Comparison of ENCODE assay signal across 13 cellular contexts in the genomic region with DNA sequence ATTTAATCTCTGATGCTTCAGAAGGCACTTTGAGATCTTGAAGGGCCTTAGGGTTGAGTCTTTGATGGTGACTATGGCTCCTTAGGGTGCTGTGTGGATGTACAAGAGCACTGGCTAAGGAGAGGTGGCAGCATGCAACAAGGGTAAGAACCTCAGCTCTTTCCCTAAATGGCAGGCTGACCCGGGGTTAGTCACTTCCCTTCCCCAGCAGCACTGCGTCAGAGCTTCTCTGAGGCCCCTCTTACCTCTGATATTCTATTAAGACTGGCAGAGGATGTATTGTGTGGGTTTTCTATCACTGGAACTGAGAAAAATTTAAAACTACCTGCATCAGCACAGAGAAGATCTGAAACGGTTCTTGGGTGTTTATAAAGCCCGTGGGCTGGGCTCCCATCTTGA. TPM values are rescaled to one million over a fixed set of nuclear protein-coding genes. Genes with fewer than 3 reads are reported as not detected.
DNase-seq lines count a peak whose midpoint lies in the region; ATAC-seq, FAIRE-seq and TF ChIP-seq lines count a peak whose summit lies in the region.
"Had no signal": no experiment of that assay in that cellular context is flagged by ENCODE, and none has a peak within 500 bp of the region (broad histone marks: within the 10 kb centered on the region; RNA-seq: fewer than 3 reads in every experiment).

No MANE protein-coding gene starts in this region.

- H3K36me3 ChIP-seq in K562 (ENCODE audit: control insufficient read depth, insufficient read depth, low read length) (peaks cover 7% of the 10 kb centered on the region; the same call in 2 of the 3 replicates), mesodermal cell (ENCODE audit: control insufficient read depth, insufficient read depth, low read length) (no peaks in the 10 kb centered on the region)
- H3K36me3 ChIP-seq: BLaER1 had no signal

- H3K9me3 ChIP-seq in K562 (replicated peaks; ENCODE audit: control insufficient read depth, insufficient read depth, low read depth, low read length): no peaks in the 10 kb centered on the region
- H3K9me3 ChIP-seq in mesodermal cell (ENCODE audit: control insufficient read depth, low read length): no peaks in the 10 kb centered on the region
- H3K9me3 ChIP-seq: BLaER1 had no signal

- peak overlapping the region; percentile 27 to 55; a peak in 3 of 4 replicates for H3K9ac ChIP-seq in K562 (ENCODE audit: insufficient read depth in 1 of 2, low read depth in 2 of 2, low read length in 2 of 2)
- H3K9ac ChIP-seq: BLaER1 had no signal

- H3K9me1 ChIP-seq in K562 (ENCODE audit: control insufficient read depth, insufficient read depth, low read length): peaks cover 8% of the 10 kb centered on the region

- no peaks in the 10 kb centered on the region for H4K20me1 ChIP-seq in K562 (replicated peaks; ENCODE audit: control insufficient read depth, insufficient read depth, low read length)
- H4K20me1 ChIP-seq: BLaER1 had no signal

- TF ChIP-seq CTCF in K562 (IDR thresholded peaks at IDR 0.05 in 2 of 3, conservative IDR thresholded peaks at IDR 0.05 in 1 of 3; ENCODE audit: insufficient read depth in 2 of 3, low read depth in 1 of 3, low read length in 3 of 3) (no peak), coronary artery (IDR thresholded peaks at IDR 0.05) (no peak)

- no peak for TF ChIP-seq EP300 in K562 (IDR thresholded peaks at IDR 0.05; ENCODE audit: low read length)

- intact Hi-C loops in K562 (cut with micrococcal nuclease): loop anchor here (2.0 to 5.0 kb wide), 3 partner anchors 56 to 727 kb away; a partner anchor contains a TSS

- peak; percentile 1; the same call in 2 of the 3 replicates for ATAC-seq in K562
- ATAC-seq in HG02571 (IDR thresholded peaks at IDR 0.05; ENCODE audit: unreplicated experiment): no peak

- FAIRE-seq in K562 (lab: Jason Lieb, UNC): no peak
- FAIRE-seq: H1 had no signal

- no peak for TF ChIP-seq POLR2A in K562 (conservative IDR thresholded peaks at IDR 0.05)

- 0% methylated on average over 4 of the region's 4 CpGs for WGBS in K562 (ENCODE audit: insufficient coverage, low coverage, missing lambda C conversion rate)
- WGBS in mesodermal cell (ENCODE audit: insufficient coverage in 2 of 2), 2 experiments: 87 to 100% methylated on average over 2 of the region's 4 CpGs

- no peak for TF ChIP-seq RAD21 in K562 (CRISPR knock-in tag; conservative IDR thresholded peaks at IDR 0.05 in 1 of 2, IDR thresholded peaks at IDR 0.05 in 1 of 2)

- CTCF ChIA-PET in K562 (lab: Yijun Ruan, JAX; ENCODE audit: low intra/inter-chr PET ratio): interaction anchor here (0.9 kb wide), 1 partner anchor 58 kb away, joined by 3 read pairs; no protein-coding TSS in a partner anchor

- H3K4me2 ChIP-seq in K562 (ENCODE audit: insufficient read depth, low read length): peak overlapping the region; percentile 71
- H3K4me2 ChIP-seq: BLaER1 had no signal

- DNase-seq in CD1c-positive myeloid dendritic cell (ENCODE audit: extremely low spot score) (peak; percentile 46), MV-4-11 (lab: John Stamatoyannopoulos, UW) (peak; percentile 16), K562 (ENCODE audit: extremely low read depth in 1 of 4, low spot score in 3 of 4) (peak in 1 of 4 experiments; percentile 52), COLO829 (ENCODE audit: low spot score) (no peak), DMS 273 (lab: John Stamatoyannopoulos, UW; ENCODE audit: unreplicated experiment) (no peak), coronary artery (ENCODE audit: low spot score) (no peak)
- DNase-seq: cortex of kidney, NCI-H1048 had no signal

- H3K27me3 ChIP-seq in K562 (ENCODE audit: control insufficient read depth in 2 of 2, insufficient read depth in 2 of 2, low read length in 2 of 2): no peaks in the 10 kb centered on the region
- H3K27me3 ChIP-seq: BLaER1 had no signal

- peak overlapping the region; percentile 87 for H3K27ac ChIP-seq in K562 (ENCODE audit: extremely low read depth, low read depth, low read length)
- peak overlapping the region; percentile 33 for H3K27ac ChIP-seq in mesodermal cell (ENCODE audit: low read depth, low read length, severe bottlenecking)
- H3K27ac ChIP-seq in coronary artery: no peak overlapping the region
- H3K27ac ChIP-seq: BLaER1 had no signal

- H2AFZ ChIP-seq in K562 (ENCODE audit: low read depth, low read length): peak overlapping the region; percentile 67

- in situ Hi-C loops in K562 (cut with MboI): no loop called here

- H3K4me3 ChIP-seq in K562 (peak overlapping the region; percentile 1; the same call in 1 of the 2 replicates), mesodermal cell (ENCODE audit: extremely low read depth, insufficient read depth, low read length, poor library complexity, severe bottlenecking) (no peak overlapping the region), coronary artery (no peak overlapping the region)
- H3K4me3 ChIP-seq: BLaER1 had no signal

- POLR2A ChIA-PET in K562 (lab: Yijun Ruan, JAX): interaction anchor here (0.7 to 8.6 kb wide), 7 partner anchors 10 to 348 kb away, joined by 3 to 97 read pairs (median 11); a partner anchor contains a TSS

- H3K79me2 ChIP-seq in K562 (ENCODE audit: control insufficient read depth, insufficient read depth, low read length): peaks cover 12% of the 10 kb centered on the region; the same call in 2 of the 3 replicates

- H3K4me1 ChIP-seq in K562 (replicated peaks in 1 of 2; ENCODE audit: control insufficient read depth in 2 of 2, insufficient read depth in 2 of 2, low read length in 2 of 2): peaks cover 75 to 89% of the 10 kb centered on the region in 2 experiments
- peaks cover 27% of the 10 kb centered on the region for H3K4me1 ChIP-seq in mesodermal cell (ENCODE audit: control insufficient read depth, insufficient read depth, low read length, poor library complexity, severe bottlenecking)
- H3K4me1 ChIP-seq: BLaER1 had no signal

- no TSS peak for BruUV-seq in K562 (replicated peaks; lab: Mats Ljungman, UMichigan)

RNA-seq across cellular contexts. Expression of a gene that starts 11.8 kb away (rescaled TPM):
- 2.8 and 4.0 TPM in 2 replicates for total RNA-seq in K562 (2011; cell fraction: chromatin; rRNA removed; ENCODE audit: low replicate concordance)
- 2.5 and 3.0 TPM in 2 replicates for total RNA-seq in K562 (2011; cell fraction: nucleolus; rRNA removed)
- total RNA-seq in K562 (2011; cell fraction: nucleoplasm; rRNA removed): 3.1 and 3.4 TPM in 2 replicates
- total RNA-seq in K562 (2014; rRNA removed) (1.8 TPM in 2 replicates), K562 (2014; rRNA removed; fragmentation: Illumina TruSeq; extraction: Trizol) (0.80 and 0.95 TPM in 2 replicates), K562 (2015; rRNA removed; fragmentation: Illumina TruSeq; extraction: Trizol) (0.80 and 0.87 TPM in 2 replicates), K562 (2021) (2.6 and 2.7 TPM in 2 replicates)
- polyA plus RNA-seq in K562 (2011; rRNA removed) (1.2 and 2.6 TPM in 2 replicates), K562 (2014; fragmentation: Illumina TruSeq; extraction: Trizol) (3.0 and 3.1 TPM in 2 replicates), K562 (2014; fragmentation: Nextera tagmentation; extraction: Ambion mirVana) (under 1 TPM; 0.62 to 0.69 TPM), K562 (2014; rRNA removed) (0.62 and 0.95 TPM in 2 replicates)
- 0.81 and 1.4 TPM in 2 replicates for polyA plus RNA-seq in K562 (2011; cell fraction: cytosol; rRNA removed)
- polyA plus RNA-seq in K562 (2011; cell fraction: nucleus; rRNA removed): 2.3 and 5.0 TPM in 2 replicates
- polyA plus RNA-seq in K562 (2012): 2.2 and 2.8 TPM in 2 replicates
- polyA minus RNA-seq in K562 (2011; rRNA and poly(A)+ RNA removed): 2.6 TPM in 2 replicates
- polyA minus RNA-seq in K562 (2011; cell fraction: cytosol; rRNA and poly(A)+ RNA removed): 2.4 and 2.5 TPM in 2 replicates
- polyA minus RNA-seq in K562 (2011; cell fraction: nucleus; rRNA and poly(A)+ RNA removed): 4.4 and 5.2 TPM in 2 replicates
- polyA plus RNA-seq in mesodermal cell (2013, experiment 1 of 2): 0.26 TPM
- 0.35 TPM for polyA plus RNA-seq in mesodermal cell (2013, experiment 2 of 2)
- total RNA-seq: OCI-LY7 had no signal

RNA-seq across cellular contexts. Expression of a gene that starts 30.3 kb away (rescaled TPM):
- total RNA-seq in K562 (2011; cell fraction: chromatin; rRNA removed; ENCODE audit: low replicate concordance): 25.7 and 74.5 TPM in 2 replicates
- 20.0 and 23.4 TPM in 2 replicates for total RNA-seq in K562 (2011; cell fraction: nucleolus; rRNA removed)
- total RNA-seq in K562 (2011; cell fraction: nucleoplasm; rRNA removed): 50.4 and 82.5 TPM in 2 replicates
- total RNA-seq in K562 (2014; rRNA removed): 47.5 and 49.8 TPM in 2 replicates
- total RNA-seq in K562 (2014; rRNA removed; fragmentation: Illumina TruSeq; extraction: Trizol): 78.1 and 91.0 TPM in 2 replicates
- total RNA-seq in K562 (2015; rRNA removed; fragmentation: Illumina TruSeq; extraction: Trizol): 51.8 and 56.0 TPM in 2 replicates
- total RNA-seq in K562 (2021): 61.6 and 61.7 TPM in 2 replicates
- polyA plus RNA-seq in K562 (2011; rRNA removed): 38.8 and 46.9 TPM in 2 replicates
- 9.4 and 20.3 TPM in 2 replicates for polyA plus RNA-seq in K562 (2011; cell fraction: cytosol; rRNA removed)
- polyA plus RNA-seq in K562 (2011; cell fraction: nucleus; rRNA removed): 23.5 and 35.3 TPM in 2 replicates
- polyA plus RNA-seq in K562 (2012): 19.8 and 21.4 TPM in 2 replicates
- polyA plus RNA-seq in K562 (2014; fragmentation: Illumina TruSeq; extraction: Trizol): 43.9 and 46.5 TPM in 2 replicates
- polyA plus RNA-seq in K562 (2014; fragmentation: Nextera tagmentation; extraction: Ambion mirVana): 10 to 100 TPM; 18.2 to 24.0 TPM
- 27.9 and 28.7 TPM in 2 replicates for polyA plus RNA-seq in K562 (2014; rRNA removed)
- 61.7 and 76.1 TPM in 2 replicates for polyA minus RNA-seq in K562 (2011; rRNA and poly(A)+ RNA removed)
- polyA minus RNA-seq in K562 (2011; cell fraction: cytosol; rRNA and poly(A)+ RNA removed): 33.8 and 43.8 TPM in 2 replicates
- polyA minus RNA-seq in K562 (2011; cell fraction: nucleus; rRNA and poly(A)+ RNA removed): 50.4 and 102 TPM in 2 replicates
- polyA plus RNA-seq in mesodermal cell (2013, experiment 1 of 2): 11.7 TPM
- 9.9 TPM for polyA plus RNA-seq in mesodermal cell (2013, experiment 2 of 2)

RNA-seq across cellular contexts. Expression of a gene that starts 32.4 kb away (rescaled TPM):
- 29.4 and 45.8 TPM in 2 replicates for total RNA-seq in K562 (2011; cell fraction: chromatin; rRNA removed; ENCODE audit: low replicate concordance)
- 18.0 and 21.1 TPM in 2 replicates for total RNA-seq in K562 (2011; cell fraction: nucleolus; rRNA removed)
- 29.2 and 44.5 TPM in 2 replicates for total RNA-seq in K562 (2011; cell fraction: nucleoplasm; rRNA removed)
- total RNA-seq in K562 (2014; rRNA removed) (10.5 and 12.3 TPM in 2 replicates), K562 (2014; rRNA removed; fragmentation: Illumina TruSeq; extraction: Trizol) (21.9 and 26.2 TPM in 2 replicates), K562 (2015; rRNA removed; fragmentation: Illumina TruSeq; extraction: Trizol) (17.3 and 17.8 TPM in 2 replicates), K562 (2021) (20.4 and 22.9 TPM in 2 replicates)
- polyA plus RNA-seq in K562 (2011; rRNA removed) (24.1 and 26.0 TPM in 2 replicates), K562 (2014; fragmentation: Illumina TruSeq; extraction: Trizol) (13.5 and 16.4 TPM in 2 replicates), K562 (2014; fragmentation: Nextera tagmentation; extraction: Ambion mirVana) (1 to 10 TPM; 6.9 to 7.6 TPM), K562 (2014; rRNA removed) (11.7 and 11.9 TPM in 2 replicates)
- polyA plus RNA-seq in K562 (2011; cell fraction: cytosol; rRNA removed): 7.4 and 16.5 TPM in 2 replicates
- 45.3 and 52.2 TPM in 2 replicates for polyA plus RNA-seq in K562 (2011; cell fraction: nucleus; rRNA removed)
- 11.2 and 14.1 TPM in 2 replicates for polyA plus RNA-seq in K562 (2012)
- polyA minus RNA-seq in K562 (2011; rRNA and poly(A)+ RNA removed): 44.6 and 45.6 TPM in 2 replicates
- 11.7 and 14.3 TPM in 2 replicates for polyA minus RNA-seq in K562 (2011; cell fraction: cytosol; rRNA and poly(A)+ RNA removed)
- polyA minus RNA-seq in K562 (2011; cell fraction: nucleus; rRNA and poly(A)+ RNA removed): 18.3 and 29.3 TPM in 2 replicates
- 5.8 TPM for polyA plus RNA-seq in mesodermal cell (2013, experiment 1 of 2)
- 3.9 TPM for polyA plus RNA-seq in mesodermal cell (2013, experiment 2 of 2)

RNA-seq across cellular contexts. Expression of a gene that starts 50.4 kb away (rescaled TPM):
- total RNA-seq in K562 (2011; cell fraction: chromatin; rRNA removed; ENCODE audit: low replicate concordance): not detected in 2 replicates
- not detected in 2 replicates for total RNA-seq in K562 (2011; cell fraction: nucleolus; rRNA removed)
- total RNA-seq in K562 (2011; cell fraction: nucleoplasm; rRNA removed): not detected in 2 replicates
- not detected in 2 replicates for total RNA-seq in K562 (2014; rRNA removed)
- total RNA-seq in K562 (2014; rRNA removed; fragmentation: Illumina TruSeq; extraction: Trizol): not detected in 2 replicates
- total RNA-seq in K562 (2015; rRNA removed; fragmentation: Illumina TruSeq; extraction: Trizol): not detected in 2 replicates
- not detected in 2 replicates for total RNA-seq in K562 (2021)
- not detected in 2 replicates for polyA plus RNA-seq in K562 (2011; rRNA removed)
- not detected in 2 replicates for polyA plus RNA-seq in K562 (2011; cell fraction: cytosol; rRNA removed)
- polyA plus RNA-seq in K562 (2011; cell fraction: nucleus; rRNA removed): not detected in 2 replicates
- polyA plus RNA-seq in K562 (2012): not detected in 2 replicates
- not detected in 2 replicates for polyA plus RNA-seq in K562 (2014; fragmentation: Illumina TruSeq; extraction: Trizol)
- not detected for polyA plus RNA-seq in K562 (2014; fragmentation: Nextera tagmentation; extraction: Ambion mirVana)
- polyA plus RNA-seq in K562 (2014; rRNA removed): not detected in 2 replicates
- not detected in 2 replicates for polyA minus RNA-seq in K562 (2011; rRNA and poly(A)+ RNA removed)
- polyA minus RNA-seq in K562 (2011; cell fraction: cytosol; rRNA and poly(A)+ RNA removed): not detected in 2 replicates
- polyA minus RNA-seq in K562 (2011; cell fraction: nucleus; rRNA and poly(A)+ RNA removed): not detected in 2 replicates
- not detected for polyA plus RNA-seq in mesodermal cell (2013, experiment 1 of 2)
- polyA plus RNA-seq in mesodermal cell (2013, experiment 2 of 2): not detected
- total RNA-seq: H1, OCI-LY7 had no signal
- polyA plus RNA-seq: H1 had no signal

Comparison
In these comparisons a context has a peak if more than half of its experiments do, and no peak if none do; other contexts are left out.
1. DNase-seq: peak in CD1c-positive myeloid dendritic cell (single experiment) and MV-4-11 (single experiment); none in COLO829 (single experiment), DMS 273 (single experiment) and coronary artery (single experiment).
2. H3K27ac ChIP-seq: peak in K562 (single experiment) and mesodermal cell (single experiment); none in coronary artery (0 of 2).